31 cellular contexts compared by ENCODE assay signal in the genomic region with DNA sequence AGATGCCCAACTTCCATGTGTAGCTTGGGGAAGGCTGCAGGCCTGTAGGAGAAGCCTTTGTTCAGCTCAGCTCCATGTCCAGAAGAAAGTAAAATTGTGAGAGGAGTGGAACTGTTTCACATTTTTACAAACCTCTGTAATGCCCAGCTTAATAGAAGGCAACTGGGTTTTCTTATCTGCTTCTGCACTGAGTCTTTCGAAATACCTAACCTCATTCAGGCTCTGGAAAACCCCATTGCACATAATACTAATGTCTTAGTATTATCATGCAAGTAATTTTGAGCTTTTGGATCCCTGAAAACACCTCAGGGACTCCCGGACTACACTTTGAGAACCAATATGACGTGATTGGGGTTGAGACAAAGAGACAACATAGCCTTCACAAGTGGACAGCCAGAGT. TPM values are rescaled to one million over a fixed set of nuclear protein-coding genes. Genes with fewer than 3 reads are reported as not detected.
"Had no signal": no experiment of that assay in that cellular context is flagged by ENCODE, and none has a peak within 500 bp of the region (broad histone marks: within the 10 kb centered on the region; RNA-seq: fewer than 3 reads in every experiment).

No MANE protein-coding gene starts in this region.

- H3K4me3 ChIP-seq: esophagus muscularis mucosa, gastroesophageal sphincter, hepatocyte, right lobe of liver, skin epidermis, thoracic aorta, uterus had no signal

- DNase-seq: activated CD4-positive, alpha-beta T cell treated with anti-CD3 and anti-CD28 coated beads for 36 hours; activated CD4-positive, CD25-positive, alpha-beta regulatory T cell; activated CD8-positive, alpha-beta memory T cell treated with anti-CD3 and anti-CD28 coated beads, Interleukin-2, amount 10 ng/mL, durations not matched to agents 7 days and 5 days; activated CD8-positive, alpha-beta T cell treated with anti-CD3 and anti-CD28 coated beads, Interleukin-2, amount 10 ng/mL, durations not matched to agents 7 days and 5 days; activated naive CD4-positive, alpha-beta T cell; activated T-cell treated with anti-CD3 and anti-CD28 coated beads, Interleukin-2, amount 50 U/mL, for 72 hours; aorta; caudate nucleus; endodermal cell; left cardiac atrium; left ventricle myocardium superior; mammary epithelial cell; right lobe of liver; stimulated activated CD4-positive, alpha-beta T cell treated with anti-CD3 and anti-CD28 coated beads, Interleukin-4, amount 100 ng/mL, for 24 hours; T-cell; uterus had no signal

- H3K4me1 ChIP-seq: esophagus muscularis mucosa, gastroesophageal sphincter, right lobe of liver, uterus had no signal

- H3K27me3 ChIP-seq: esophagus muscularis mucosa, gastroesophageal sphincter, hepatocyte, right lobe of liver, uterus had no signal

- H3K27ac ChIP-seq: esophagus muscularis mucosa, gastroesophageal sphincter, hepatocyte, right lobe of liver, skin epidermis, thoracic aorta, uterus had no signal

- H3K9me3 ChIP-seq: right lobe of liver, thoracic aorta, uterus had no signal

- ATAC-seq: activated CD4-positive, alpha-beta T cell treated with anti-CD3 and anti-CD28 coated beads for 36 hours; activated CD8-positive, alpha-beta memory T cell treated with anti-CD3 and anti-CD28 coated beads, Interleukin-2, amount 10 ng/mL, durations not matched to agents 7 days and 5 days; activated CD8-positive, alpha-beta T cell treated with anti-CD3 and anti-CD28 coated beads, Interleukin-2, amount 10 ng/mL, durations not matched to agents 7 days and 5 days; activated naive CD4-positive, alpha-beta T cell treated with anti-CD3 and anti-CD28 coated beads, Interleukin-2, amount 50 U/mL, for 72 hours; activated T-cell treated with anti-CD3 and anti-CD28 coated beads, Interleukin-2, amount 50 U/mL, for 72 hours; gastroesophageal sphincter; left cardiac atrium; left ventricle myocardium superior; right lobe of liver; stimulated activated effector memory CD8-positive, alpha-beta T cell treated with anti-CD3 and anti-CD28 coated beads, Interleukin-12 subunit alpha, Interleukin-12 subunit beta, amount 100 ng/mL, for 72 hours; T-cell had no signal

RNA-seq across cellular contexts. Expression of a gene that starts 5.8 kb away (rescaled TPM):
- total RNA-seq: activated CD4-positive, alpha-beta T cell treated with anti-CD3 and anti-CD28 coated beads for 36 hours; activated CD8-positive, alpha-beta memory T cell treated with anti-CD3 and anti-CD28 coated beads, Interleukin-2, amount 10 ng/mL, durations not matched to agents 7 days and 5 days; activated CD8-positive, alpha-beta T cell treated with anti-CD3 and anti-CD28 coated beads, Interleukin-2, amount 10 ng/mL, durations not matched to agents 7 days and 5 days; activated naive CD4-positive, alpha-beta T cell treated with anti-CD3 and anti-CD28 coated beads, Interleukin-2, amount 50 U/mL, for 72 hours; activated T-cell treated with anti-CD3 and anti-CD28 coated beads, Interleukin-2, amount 50 U/mL, for 72 hours; aorta; chondrocyte; endodermal cell; esophagus muscularis mucosa; gastroesophageal sphincter; hepatocyte; left cardiac atrium; left ventricle myocardium superior; mammary epithelial cell; mucosa of gallbladder; osteocyte; posterior vena cava; right lobe of liver; subcutaneous adipose tissue; T-cell; T-helper 2 cell treated with Interferon-gamma antibody and Interleukin-4, amounts not matched to agents 100 ng/mL and 5 ng/mL, for 36 hours; thoracic aorta; uterus had no signal
- polyA plus RNA-seq: adipose tissue, aorta, hepatocyte, keratinocyte, mammary epithelial cell had no signal
